1 cellular context compared by ENCODE assay signal in genomic region chr3:52366527-52366926, GRCh38.
TF ChIP-seq lines count a peak whose summit lies in the region.

No MANE protein-coding gene starts in this region.

TF ChIP-seq in GM23338, 12 proteins besides CTCF, POLR2A, EP300 and RAD21 (continued from another document):
- TF ChIP-seq ZNF462 (CRISPR knock-in tag; IDR thresholded peaks at IDR 0.05) (no peak), REST (IDR thresholded peaks at IDR 0.05; ENCODE audit: unreplicated experiment) (no peak)
